In genomic region chr1:36300526-36300925, GRCh38 we compare ENCODE assay signal across 8 cellular contexts. TPM values are rescaled to one million over a fixed set of nuclear protein-coding genes. Genes with fewer than 3 reads are reported as not detected.
DNase-seq lines count a peak whose midpoint lies in the region; ATAC-seq lines count a peak whose summit lies in the region.

No MANE protein-coding gene starts in this region.

- H3K9me3 Mint-ChIP-seq in activated T-cell treated with anti-CD3 and anti-CD28 coated beads, Interleukin-2, amount 50 U/mL, for 4 hours: no peaks in the 10 kb centered on the region
- no peaks in the 10 kb centered on the region for H3K9me3 Mint-ChIP-seq in activated naive CD4-positive, alpha-beta T cell treated with anti-CD3 and anti-CD28 coated beads, Interleukin-2, amount 50 U/mL, for 72 hours

- intact Hi-C loops in left colon (cut with DNase I, micrococcal nuclease): no loop called here

- ATAC-seq in activated T-cell treated with anti-CD3 and anti-CD28 coated beads, Interleukin-2, amount 50 U/mL, for 4 hours: peak; percentile 79 to 83
- ATAC-seq in activated naive CD4-positive, alpha-beta T cell treated with anti-CD3 and anti-CD28 coated beads, Interleukin-2, amount 50 U/mL, for 72 hours: peak; percentile 65 to 67
- peak; percentile 12 for ATAC-seq in left colon
- ATAC-seq in GM18511 (IDR thresholded peaks at IDR 0.05; ENCODE audit: unreplicated experiment): no peak

- H3K4me1 Mint-ChIP-seq in activated T-cell treated with anti-CD3 and anti-CD28 coated beads, Interleukin-2, amount 50 U/mL, for 4 hours (ENCODE audit: low read depth): peaks cover 43% of the 10 kb centered on the region

- peak overlapping the region; percentile 33 for H3K4me3 Mint-ChIP-seq in activated T-cell treated with anti-CD3 and anti-CD28 coated beads, Interleukin-2, amount 50 U/mL, for 4 hours

- DNase-seq in activated T-cell treated with anti-CD3 and anti-CD28 coated beads, Interleukin-2, amount 50 U/mL, for 4 hours: no peak
- DNase-seq in activated T-cell treated with anti-CD3 and anti-CD28 coated beads, Interleukin-2, amount 50 U/mL, for 1 hour: no peak
- peak in 1 of 2 donors; percentile 48 for DNase-seq in activated naive CD4-positive, alpha-beta T cell treated with anti-CD3 and anti-CD28 coated beads, Interleukin-2, amount 50 U/mL, for 72 hours (ENCODE audit: low spot score in 2 of 2)
- DNase-seq in left colon (no peak), NCI-H345 treated with DMSO at 0.1 percent for 48 hours (lab: John Stamatoyannopoulos, UW; ENCODE audit: unreplicated experiment) (no peak), NCI-H1105 treated with DMSO at 0.1 percent for 48 hours (lab: John Stamatoyannopoulos, UW) (no peak)

- no peaks in the 10 kb centered on the region for H3K27me3 Mint-ChIP-seq in activated T-cell treated with anti-CD3 and anti-CD28 coated beads, Interleukin-2, amount 50 U/mL, for 4 hours (ENCODE audit: low read depth)

- H3K27ac Mint-ChIP-seq in activated naive CD4-positive, alpha-beta T cell treated with anti-CD3 and anti-CD28 coated beads, Interleukin-2, amount 50 U/mL, for 72 hours: peak overlapping the region; percentile 18 to 88

- peaks cover 43% of the 10 kb centered on the region for H3K36me3 Mint-ChIP-seq in activated T-cell treated with anti-CD3 and anti-CD28 coated beads, Interleukin-2, amount 50 U/mL, for 4 hours (ENCODE audit: insufficient read depth)
- H3K36me3 Mint-ChIP-seq in activated naive CD4-positive, alpha-beta T cell treated with anti-CD3 and anti-CD28 coated beads, Interleukin-2, amount 50 U/mL, for 72 hours: peaks cover 11 to 21% of the 10 kb centered on the region in 2 donors

- H3K27ac ChIP-seq in temporal lobe (ENCODE audit: low read depth, low read length): peak overlapping the region; percentile 33

RNA-seq across cellular contexts. Expression of gene SH3D21, which starts 5.6 kb away (rescaled TPM):
- total RNA-seq in activated T-cell treated with anti-CD3 and anti-CD28 coated beads, Interleukin-2, amount 50 U/mL, for 4 hours: 1 to 10 TPM; 1.7 to 5.6 (median 2.3) TPM
- total RNA-seq in activated naive CD4-positive, alpha-beta T cell treated with anti-CD3 and anti-CD28 coated beads, Interleukin-2, amount 50 U/mL, for 72 hours: 10 to 100 TPM in 1 of 2 donors, 1 to 10 TPM in 1; 4.4 to 47.1 TPM
- total RNA-seq in left colon (10 to 100 TPM; 14.6 to 30.6 TPM), temporal lobe (1.7 TPM)

RNA-seq across cellular contexts. Expression of gene EVA1B, which starts 22.9 kb away (rescaled TPM):
- 1 to 10 TPM; 2.2 to 5.5 (median 4.5) TPM for total RNA-seq in activated T-cell treated with anti-CD3 and anti-CD28 coated beads, Interleukin-2, amount 50 U/mL, for 4 hours
- total RNA-seq in activated naive CD4-positive, alpha-beta T cell treated with anti-CD3 and anti-CD28 coated beads, Interleukin-2, amount 50 U/mL, for 72 hours: 1 to 10 TPM; 2.0 to 4.2 TPM
- total RNA-seq in left colon (1 to 10 TPM; 2.9 to 8.9 TPM), temporal lobe (3.7 TPM)
